ENCODE assay signal across 18 cellular contexts in genomic region chr15:51884517-51885236, GRCh38. TPM values are rescaled to one million over a fixed set of nuclear protein-coding genes. Genes with fewer than 3 reads are reported as not detected.
DNase-seq lines count a peak whose midpoint lies in the region; ATAC-seq and TF ChIP-seq lines count a peak whose summit lies in the region.
"Had no signal": no experiment of that assay in that cellular context is flagged by ENCODE, and none has a peak within 500 bp of the region (broad histone marks: within the 10 kb centered on the region; RNA-seq: fewer than 3 reads in every experiment).

No MANE protein-coding gene starts in this region.

- no peaks in the 10 kb centered on the region for H3K27me3 ChIP-seq in heart left ventricle
- H3K27me3 ChIP-seq: body of pancreas, uterus had no signal

- H3K4me3 Mint-ChIP-seq in activated naive CD4-positive, alpha-beta T cell treated with anti-CD3 and anti-CD28 coated beads, Interleukin-2, amount 10 ng/mL, durations not matched to agents 7 days and 5 days = no peak overlapping the region
- H3K4me3 Mint-ChIP-seq in T-helper 17 cell = no peak overlapping the region

- H3K36me3 Mint-ChIP-seq in activated naive CD4-positive, alpha-beta T cell treated with anti-CD3 and anti-CD28 coated beads, Interleukin-2, amount 10 ng/mL, durations not matched to agents 7 days and 5 days = peaks cover 35% of the 10 kb centered on the region
- H3K36me3 Mint-ChIP-seq in T-helper 17 cell (ENCODE audit: low read depth) = peaks cover 3% of the 10 kb centered on the region

- peaks cover 0 to 36% (median 21%) of the 10 kb centered on the region in 12 donors for H3K4me1 ChIP-seq in heart left ventricle
- H3K4me1 ChIP-seq: parathyroid adenoma had no signal

- CTCF ChIA-PET in activated naive CD4-positive, alpha-beta T cell treated with anti-CD3 and anti-CD28 coated beads, Interleukin-2, amount 10 ng/mL, durations not matched to agents 7 days and 5 days (lab: Charles Lee) = interaction anchor here (0.9 to 2.0 kb wide), 3 partner anchors 13 to 108 kb away, joined by 3 to 5 read pairs (median 4); no protein-coding TSS in a partner anchor

- intact Hi-C loops in heart left ventricle (cut with DNase I) = loop anchor here in 3 of 10 donors (5.0 to 10.0 kb wide), 3 partner anchors 50 to 193 kb away; no protein-coding TSS in a partner anchor

- H3K27ac ChIP-seq in heart left ventricle = peak overlapping the region in 8 of 12 donors; percentile 4 to 43 (median 16)
- H3K27ac ChIP-seq: body of pancreas, parathyroid adenoma, uterus had no signal

- DNase-seq in activated naive CD4-positive, alpha-beta T cell treated with anti-CD3 and anti-CD28 coated beads, Interleukin-2, amount 10 ng/mL, durations not matched to agents 7 days and 5 days = no peak
- no peak for DNase-seq in activated naive CD4-positive, alpha-beta T cell treated with anti-CD3 and anti-CD28 coated beads, Interleukin-2, amount 50 U/mL, for 16 hours
- DNase-seq in T-helper 17 cell = no peak
- DNase-seq in heart left ventricle = no peak
- peak; percentile 39 for DNase-seq in retinal pigment epithelial cell (ENCODE audit: low read depth)
- DNase-seq in AML-193 (lab: John Stamatoyannopoulos, UW) = no peak
- DNase-seq in SW 1271 (lab: John Stamatoyannopoulos, UW) = no peak
- DNase-seq in activated gamma-delta T cell treated with Interleukin-2 at 50 U/mL for 16 hours = no peak
- DNase-seq: activated CD4-positive, CD25-positive, alpha-beta regulatory T cell; activated T-cell treated with anti-CD3 and anti-CD28 coated beads for 4 hours; body of pancreas; DND-41; hippocampal formation; NCI-H1092; NCI-H748 treated with DMSO at 0.1 percent for 48 hours; stimulated activated CD4-positive, alpha-beta T cell treated with anti-CD3 and anti-CD28 coated beads, Interleukin-1b, Interleukin-23, amount 100 ng/mL, for 48 hours; uterus had no signal

- no peak overlapping the region for H3K4me3 ChIP-seq in heart left ventricle
- H3K4me3 ChIP-seq in retinal pigment epithelial cell (ENCODE audit: low read length) = no peak overlapping the region
- H3K4me3 ChIP-seq: body of pancreas, uterus had no signal

- TF ChIP-seq POLR2A in heart left ventricle (IDR thresholded peaks at IDR 0.05) = no peak

- TF ChIP-seq CTCF in heart left ventricle (IDR thresholded peaks at IDR 0.05) (no peak), retinal pigment epithelial cell (conservative IDR thresholded peaks at IDR 0.05; ENCODE audit: low read depth, low read length) (no peak)

- H3K27ac Mint-ChIP-seq in activated naive CD4-positive, alpha-beta T cell treated with anti-CD3 and anti-CD28 coated beads, Interleukin-2, amount 10 ng/mL, durations not matched to agents 7 days and 5 days = peak overlapping the region; percentile 13
- peak overlapping the region; percentile 21 for H3K27ac Mint-ChIP-seq in T-helper 17 cell

- H3K4me1 Mint-ChIP-seq in activated naive CD4-positive, alpha-beta T cell treated with anti-CD3 and anti-CD28 coated beads, Interleukin-2, amount 10 ng/mL, durations not matched to agents 7 days and 5 days = no peaks in the 10 kb centered on the region
- H3K4me1 Mint-ChIP-seq in T-helper 17 cell = peaks cover 7% of the 10 kb centered on the region

- peaks cover 0 to 22% (median 17%) of the 10 kb centered on the region in 9 donors for H3K36me3 ChIP-seq in heart left ventricle
- H3K36me3 ChIP-seq: uterus had no signal

- H3K9me3 ChIP-seq in T-helper 17 cell (ENCODE audit: control insufficient read depth, low read length, poor library complexity, severe bottlenecking) (no peaks in the 10 kb centered on the region), heart left ventricle (no peaks in the 10 kb centered on the region)
- H3K9me3 ChIP-seq: body of pancreas, uterus had no signal

- H3K27me3 Mint-ChIP-seq in activated naive CD4-positive, alpha-beta T cell treated with anti-CD3 and anti-CD28 coated beads, Interleukin-2, amount 10 ng/mL, durations not matched to agents 7 days and 5 days = no peaks in the 10 kb centered on the region
- no peaks in the 10 kb centered on the region for H3K27me3 Mint-ChIP-seq in T-helper 17 cell

- ATAC-seq in T-helper 17 cell = no peak
- ATAC-seq in heart left ventricle = peak; percentile 55 to 89 (median 66)
- ATAC-seq: body of pancreas had no signal

- H3K9me3 Mint-ChIP-seq in activated naive CD4-positive, alpha-beta T cell treated with anti-CD3 and anti-CD28 coated beads, Interleukin-2, amount 10 ng/mL, durations not matched to agents 7 days and 5 days = no peaks in the 10 kb centered on the region

RNA-seq across cellular contexts. Expression of gene TMOD3, which starts 55.2 kb away (rescaled TPM):
- total RNA-seq in T-helper 17 cell = 10 to 100 TPM; 48.1 to 58.1 TPM
- total RNA-seq in heart left ventricle = 10 to 100 TPM; 12.1 to 34.8 (median 21.4) TPM
- polyA plus RNA-seq in heart left ventricle = 10 to 100 TPM in 1 of 2 donors, 1 to 10 TPM in 1; 6.3 to 36.5 TPM
